In the genomic region with DNA sequence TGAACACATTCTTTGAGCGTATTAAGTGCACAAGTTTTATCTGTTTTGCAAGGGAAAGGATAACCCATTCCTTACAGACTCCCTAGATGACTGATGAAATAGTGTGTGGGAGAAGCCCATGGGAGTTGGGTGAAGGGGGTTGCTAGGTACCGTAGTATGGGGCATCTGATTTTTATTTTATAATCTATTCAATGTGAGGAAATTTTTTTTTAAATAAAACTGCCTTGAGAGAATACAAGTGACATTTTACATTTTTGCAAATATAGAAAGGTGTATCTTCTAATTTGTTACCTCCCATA, we compare ENCODE assay signal across 1 cellular context.
TF ChIP-seq lines count a peak whose summit lies in the region.

No MANE protein-coding gene starts in this region.

TF ChIP-seq in K562, 482 proteins besides CTCF, POLR2A, EP300 and RAD21:
- TF ChIP-seq, protein P1, sequence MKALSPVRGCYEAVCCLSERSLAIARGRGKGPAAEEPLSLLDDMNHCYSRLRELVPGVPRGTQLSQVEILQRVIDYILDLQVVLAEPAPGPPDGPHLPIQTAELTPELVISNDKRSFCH (CRISPR knock-in tag; IDR thresholded peaks at IDR 0.05), result no peak
- TF ChIP-seq, protein P1 (tag; IDR thresholded peaks at IDR 0.05), result no peak
- TF ChIP-seq ZFPM2 (CRISPR knock-in tag; IDR thresholded peaks at IDR 0.05) (no peak), MTF1 (CRISPR knock-in tag; IDR thresholded peaks at IDR 0.05; ENCODE audit: borderline replicate concordance) (no peak), ZNF274 (IDR thresholded peaks at IDR 0.05; ENCODE audit: borderline replicate concordance, low read depth, low read length) (no peak), ZNF589 (CRISPR knock-in tag; IDR thresholded peaks at IDR 0.05; ENCODE audit: low read depth) (no peak), CTBP1 (IDR thresholded peaks at IDR 0.05; ENCODE audit: borderline replicate concordance) (no peak), DDX20 (tag; IDR thresholded peaks at IDR 0.05; ENCODE audit: low read depth) (no peak), TAF7 (tag; IDR thresholded peaks at IDR 0.05) (no peak), CSDE1 (IDR thresholded peaks at IDR 0.05) (no peak), ZNF707 (CRISPR knock-in tag; conservative IDR thresholded peaks at IDR 0.05) (no peak), ZEB2 (IDR thresholded peaks at IDR 0.05) (no peak)
- TF ChIP-seq, protein P2, sequence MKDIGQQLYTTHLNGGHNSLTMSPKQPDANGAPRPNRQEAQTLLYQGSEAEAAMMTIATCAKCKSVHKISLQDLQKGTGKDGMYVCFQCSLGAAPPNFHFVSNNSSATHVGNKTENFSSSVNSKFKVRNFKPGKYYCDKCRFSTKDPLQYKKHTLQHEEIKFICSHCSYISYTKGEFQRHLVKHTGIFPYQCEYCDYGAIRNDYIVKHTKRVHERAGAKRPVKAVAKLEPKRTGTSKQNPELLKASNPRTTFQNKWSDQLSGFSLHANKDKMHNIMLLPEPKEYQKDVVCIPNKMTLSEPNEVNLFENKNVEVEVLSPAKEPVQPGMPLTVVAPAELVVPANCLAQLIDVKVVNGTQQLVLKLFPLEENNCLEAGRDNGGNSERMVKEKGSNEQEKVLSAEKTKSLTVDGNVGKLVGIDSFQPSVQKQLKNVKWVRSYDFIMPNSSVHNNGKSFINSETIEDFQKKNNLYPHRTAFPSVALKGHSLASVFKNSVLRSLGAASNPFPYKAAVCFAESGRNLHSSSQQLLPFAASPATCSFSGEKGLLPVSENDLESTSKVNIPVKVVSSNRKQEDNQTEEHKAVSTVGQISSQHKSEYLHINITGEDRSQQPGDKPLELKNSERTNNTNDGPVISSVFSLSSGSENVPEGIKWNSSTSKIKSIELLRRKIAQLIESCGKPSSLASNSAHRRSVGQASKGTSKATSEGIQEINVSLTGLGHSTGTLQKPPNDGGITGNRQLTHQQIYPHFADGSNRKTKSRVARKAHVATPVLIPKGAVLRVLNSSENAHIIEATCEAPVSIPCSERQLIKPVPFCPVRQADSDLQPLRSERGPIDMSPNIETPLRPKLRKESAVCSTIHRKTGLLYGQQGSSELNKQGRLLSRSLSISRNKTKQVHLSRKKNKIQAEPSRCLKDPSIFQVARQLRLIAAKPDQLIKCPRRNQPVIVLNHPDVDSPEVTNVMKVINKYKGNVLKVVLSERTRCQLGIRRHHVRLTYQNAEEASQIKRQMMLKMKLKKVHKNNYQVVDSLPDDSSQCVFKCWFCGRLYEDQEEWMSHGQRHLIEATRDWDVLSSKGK (CRISPR knock-in tag; IDR thresholded peaks at IDR 0.05), result no peak
